23 cellular contexts compared by ENCODE assay signal in genomic region chr12:128790653-128791373, GRCh38. TPM values are rescaled to one million over a fixed set of nuclear protein-coding genes. Genes with fewer than 3 reads are reported as not detected.
A peak's percentile ranks its signal among the peaks of the same experiment; 100 is the strongest.
DNase-seq lines count a peak whose midpoint lies in the region; ATAC-seq and TF ChIP-seq lines count a peak whose summit lies in the region.
"Had no signal": no experiment of that assay in that cellular context is flagged by ENCODE, and none has a peak within 500 bp of the region (broad histone marks: within the 10 kb centered on the region; RNA-seq: fewer than 3 reads in every experiment).

No MANE protein-coding gene starts in this region.

- intact Hi-C loops in left ventricle myocardium superior (cut with micrococcal nuclease): no loop called here

- H3K4me1 Mint-ChIP-seq in activated T-cell treated with anti-CD3 and anti-CD28 coated beads, Interleukin-2, amount 50 U/mL, for 24 hours (ENCODE audit: low read depth): peaks cover 21% of the 10 kb centered on the region
- no peaks in the 10 kb centered on the region for H3K4me1 Mint-ChIP-seq in activated T-cell treated with anti-CD3 and anti-CD28 coated beads, Interleukin-2, amount 50 U/mL, for 72 hours (ENCODE audit: low read depth)
- peaks cover 8% of the 10 kb centered on the region for H3K4me1 Mint-ChIP-seq in activated naive CD8-positive, alpha-beta T cell treated with anti-CD3 and anti-CD28 coated beads for 36 hours
- H3K4me1 Mint-ChIP-seq in stimulated activated effector memory CD8-positive, alpha-beta T cell treated with anti-CD3 and anti-CD28 coated beads, Interleukin-12 subunit alpha, Interleukin-12 subunit beta, amount 100 ng/mL, for 72 hours: peaks cover 46% of the 10 kb centered on the region
- H3K4me1 Mint-ChIP-seq in mesothelial cell of epicardium: no peaks in the 10 kb centered on the region

- no peak overlapping the region for H3K4me3 Mint-ChIP-seq in activated T-cell treated with anti-CD3 and anti-CD28 coated beads, Interleukin-2, amount 50 U/mL, for 24 hours
- no peak overlapping the region for H3K4me3 Mint-ChIP-seq in activated T-cell treated with anti-CD3 and anti-CD28 coated beads, Interleukin-2, amount 50 U/mL, for 72 hours
- H3K4me3 Mint-ChIP-seq in activated naive CD8-positive, alpha-beta T cell treated with anti-CD3 and anti-CD28 coated beads for 36 hours: no peak overlapping the region
- H3K4me3 Mint-ChIP-seq in stimulated activated effector memory CD8-positive, alpha-beta T cell treated with anti-CD3 and anti-CD28 coated beads, Interleukin-12 subunit alpha, Interleukin-12 subunit beta, amount 100 ng/mL, for 72 hours: no peak overlapping the region
- H3K4me3 Mint-ChIP-seq in mesothelial cell of epicardium: no peak overlapping the region
- H3K4me3 Mint-ChIP-seq: activated CD8-positive, alpha-beta T cell treated with anti-CD3 and anti-CD28 coated beads for 36 hours; neural progenitor cell; stimulated activated naive CD8-positive, alpha-beta T cell treated with anti-CD3 and anti-CD28 coated beads, Interleukin-15, amount 100 ng/mL, for 72 hours had no signal

- H3K27me3 Mint-ChIP-seq in activated T-cell treated with anti-CD3 and anti-CD28 coated beads, Interleukin-2, amount 50 U/mL, for 24 hours: no peaks in the 10 kb centered on the region
- H3K27me3 Mint-ChIP-seq in activated T-cell treated with anti-CD3 and anti-CD28 coated beads, Interleukin-2, amount 50 U/mL, for 72 hours (ENCODE audit: low read depth): no peaks in the 10 kb centered on the region
- H3K27me3 Mint-ChIP-seq in activated naive CD8-positive, alpha-beta T cell treated with anti-CD3 and anti-CD28 coated beads for 36 hours: no peaks in the 10 kb centered on the region
- no peaks in the 10 kb centered on the region for H3K27me3 Mint-ChIP-seq in mesothelial cell of epicardium (ENCODE audit: low read depth)
- H3K27me3 Mint-ChIP-seq: activated CD8-positive, alpha-beta T cell treated with anti-CD3 and anti-CD28 coated beads for 36 hours; stimulated activated naive CD8-positive, alpha-beta T cell treated with anti-CD3 and anti-CD28 coated beads, Interleukin-15, amount 100 ng/mL, for 72 hours had no signal

- ATAC-seq in activated T-cell treated with anti-CD3 and anti-CD28 coated beads, Interleukin-2, amount 50 U/mL, for 72 hours (replicated peaks in 1 of 2): no peak
- ATAC-seq in left ventricle myocardium superior (peak; percentile 70), HG02623 (IDR thresholded peaks at IDR 0.05; ENCODE audit: unreplicated experiment) (no peak)
- ATAC-seq in stimulated activated effector memory CD8-positive, alpha-beta T cell treated with anti-CD3 and anti-CD28 coated beads, Interleukin-12 subunit alpha, Interleukin-12 subunit beta, amount 100 ng/mL, for 72 hours: no peak
- ATAC-seq: activated CD8-positive, alpha-beta T cell treated with anti-CD3 and anti-CD28 coated beads for 36 hours had no signal

- H3K27ac Mint-ChIP-seq in activated T-cell treated with anti-CD3 and anti-CD28 coated beads, Interleukin-2, amount 50 U/mL, for 24 hours: peak overlapping the region; percentile 44
- H3K27ac Mint-ChIP-seq in activated T-cell treated with anti-CD3 and anti-CD28 coated beads, Interleukin-2, amount 50 U/mL, for 72 hours: no peak overlapping the region
- peak overlapping the region; percentile 29 for H3K27ac Mint-ChIP-seq in activated naive CD8-positive, alpha-beta T cell treated with anti-CD3 and anti-CD28 coated beads for 36 hours
- peak overlapping the region; percentile 84 for H3K27ac Mint-ChIP-seq in stimulated activated effector memory CD8-positive, alpha-beta T cell treated with anti-CD3 and anti-CD28 coated beads, Interleukin-12 subunit alpha, Interleukin-12 subunit beta, amount 100 ng/mL, for 72 hours
- no peak overlapping the region for H3K27ac Mint-ChIP-seq in mesothelial cell of epicardium
- H3K27ac Mint-ChIP-seq: neural progenitor cell had no signal

- no peak for TF ChIP-seq CTCF in mesothelial cell of epicardium (IDR thresholded peaks at IDR 0.05; ENCODE audit: unreplicated experiment)

- H3K36me3 Mint-ChIP-seq in activated T-cell treated with anti-CD3 and anti-CD28 coated beads, Interleukin-2, amount 50 U/mL, for 24 hours (ENCODE audit: low read depth): peaks cover 54% of the 10 kb centered on the region
- H3K36me3 Mint-ChIP-seq in activated T-cell treated with anti-CD3 and anti-CD28 coated beads, Interleukin-2, amount 50 U/mL, for 72 hours (ENCODE audit: insufficient read depth in 2 of 2): peaks cover 1 to 12% of the 10 kb centered on the region in 2 donors
- peaks cover 30% of the 10 kb centered on the region for H3K36me3 Mint-ChIP-seq in activated naive CD8-positive, alpha-beta T cell treated with anti-CD3 and anti-CD28 coated beads for 36 hours
- H3K36me3 Mint-ChIP-seq in stimulated activated effector memory CD8-positive, alpha-beta T cell treated with anti-CD3 and anti-CD28 coated beads, Interleukin-12 subunit alpha, Interleukin-12 subunit beta, amount 100 ng/mL, for 72 hours: peaks cover 56% of the 10 kb centered on the region
- peaks cover 36% of the 10 kb centered on the region for H3K36me3 Mint-ChIP-seq in mesothelial cell of epicardium

- H3K9me3 Mint-ChIP-seq in activated T-cell treated with anti-CD3 and anti-CD28 coated beads, Interleukin-2, amount 50 U/mL, for 24 hours: no peaks in the 10 kb centered on the region
- no peaks in the 10 kb centered on the region for H3K9me3 Mint-ChIP-seq in activated T-cell treated with anti-CD3 and anti-CD28 coated beads, Interleukin-2, amount 50 U/mL, for 72 hours
- H3K9me3 Mint-ChIP-seq in activated naive CD8-positive, alpha-beta T cell treated with anti-CD3 and anti-CD28 coated beads for 36 hours: no peaks in the 10 kb centered on the region
- no peaks in the 10 kb centered on the region for H3K9me3 Mint-ChIP-seq in stimulated activated effector memory CD8-positive, alpha-beta T cell treated with anti-CD3 and anti-CD28 coated beads, Interleukin-12 subunit alpha, Interleukin-12 subunit beta, amount 100 ng/mL, for 72 hours
- H3K9me3 Mint-ChIP-seq in mesothelial cell of epicardium: no peaks in the 10 kb centered on the region
- H3K9me3 Mint-ChIP-seq: activated CD8-positive, alpha-beta T cell treated with anti-CD3 and anti-CD28 coated beads for 36 hours; neural progenitor cell; stimulated activated naive CD8-positive, alpha-beta T cell treated with anti-CD3 and anti-CD28 coated beads, Interleukin-15, amount 100 ng/mL, for 72 hours had no signal

- DNase-seq in activated T-cell treated with anti-CD3 and anti-CD28 coated beads, Interleukin-2, amount 50 U/mL, for 24 hours: no peak
- DNase-seq in activated T-cell treated with anti-CD3 and anti-CD28 coated beads, Interleukin-2, amount 50 U/mL, for 72 hours: no peak
- DNase-seq in activated naive CD8-positive, alpha-beta T cell treated with anti-CD3 and anti-CD28 coated beads for 36 hours: no peak
- DNase-seq in left ventricle myocardium superior (no peak), superior temporal gyrus (ENCODE audit: extremely low spot score) (no peak), mesothelial cell of epicardium (ENCODE audit: low spot score in 2 of 2, unreplicated experiment in 2 of 2) (no peak)
- DNase-seq in stimulated activated effector memory CD8-positive, alpha-beta T cell treated with anti-CD3 and anti-CD28 coated beads, Interleukin-12 subunit alpha, Interleukin-12 subunit beta, amount 100 ng/mL, for 72 hours (ENCODE audit: low spot score in 2 of 2): no peak
- DNase-seq: activated CD8-positive, alpha-beta T cell treated with anti-CD3 and anti-CD28 coated beads for 36 hours; activated effector memory CD4-positive, alpha-beta T cell treated with anti-CD3 and anti-CD28 coated beads, Interleukin-2, amount 50 U/mL, for 16 hours; cerebellar nuclear complex; DMS153; islet precursor cell; NCI-H1092; NCI-H1930; NCI-H526 treated with DMSO at 0.1 percent for 48 hours; Peyer's patch; right lobe of liver; SJCRH30; stimulated activated CD4-positive, alpha-beta T cell treated with anti-CD3 and anti-CD28 coated beads, Interleukin-15, amount 100 ng/mL, for 24 hours; stimulated activated naive CD8-positive, alpha-beta T cell treated with anti-CD3 and anti-CD28 coated beads, Interleukin-15, amount 100 ng/mL, for 72 hours; thyroid gland had no signal

RNA-seq across cellular contexts. Expression of gene SLC15A4, which starts 32.9 kb away (rescaled TPM):
- 10 to 100 TPM; 19.4 to 19.8 TPM for total RNA-seq in activated T-cell treated with anti-CD3 and anti-CD28 coated beads, Interleukin-2, amount 50 U/mL, for 72 hours
- total RNA-seq in activated naive CD8-positive, alpha-beta T cell treated with anti-CD3 and anti-CD28 coated beads for 36 hours: 10 to 100 TPM; 18.6 to 22.0 TPM
- total RNA-seq in left ventricle myocardium superior (14.0 TPM), mesothelial cell of epicardium (26.1 to 26.6 TPM (median 26.5 TPM) in 3 replicates)

Comparison
In these comparisons a context has a peak if more than half of its experiments do, and no peak if none do; other contexts are left out.
1. H3K27ac Mint-ChIP-seq: peak in activated T-cell treated with anti-CD3 and anti-CD28 coated beads, Interleukin-2, amount 50 U/mL, for 24 hours (single experiment), activated naive CD8-positive, alpha-beta T cell treated with anti-CD3 and anti-CD28 coated beads for 36 hours (single experiment) and stimulated activated effector memory CD8-positive, alpha-beta T cell treated with anti-CD3 and anti-CD28 coated beads, Interleukin-12 subunit alpha, Interleukin-12 subunit beta, amount 100 ng/mL, for 72 hours (single experiment); none in activated T-cell treated with anti-CD3 and anti-CD28 coated beads, Interleukin-2, amount 50 U/mL, for 72 hours (single experiment) and mesothelial cell of epicardium (single experiment).